In genomic region chr20:49595346-49595745, GRCh38 we compare ENCODE assay signal across 11 cellular contexts. TPM values are rescaled to one million over a fixed set of nuclear protein-coding genes. Genes with fewer than 3 reads are reported as not detected.
DNase-seq lines count a peak whose midpoint lies in the region; ATAC-seq and TF ChIP-seq lines count a peak whose summit lies in the region.
"Had no signal": no experiment of that assay in that cellular context is flagged by ENCODE, and none has a peak within 500 bp of the region (broad histone marks: within the 10 kb centered on the region; RNA-seq: fewer than 3 reads in every experiment).

No MANE protein-coding gene starts in this region.

- no peak overlapping the region for H3K9ac ChIP-seq in neuronal stem cell (ENCODE audit: low read depth, low read length, poor library complexity)

- H3K36me3 ChIP-seq in CD8-positive, alpha-beta T cell (ENCODE audit: insufficient read depth, low read length): no peaks in the 10 kb centered on the region
- H3K36me3 ChIP-seq in ascending aorta (no peaks in the 10 kb centered on the region), neuronal stem cell (replicated peaks in 1 of 2; ENCODE audit: control insufficient read depth in 2 of 2, insufficient read depth in 2 of 2, low read length in 2 of 2) (no peaks in the 10 kb centered on the region)

- H3K4me3 ChIP-seq in CD8-positive, alpha-beta T cell (ENCODE audit: low read depth, low read length): no peak overlapping the region
- no peak overlapping the region for H3K4me3 ChIP-seq in ascending aorta
- no peak overlapping the region for H3K4me3 ChIP-seq in neuronal stem cell (ENCODE audit: low read length in 2 of 2)

- H3K18ac ChIP-seq in neuronal stem cell (ENCODE audit: low read length): peak overlapping the region; percentile 38

- WGBS in neuronal stem cell (ENCODE audit: extremely low coverage in 2 of 2, insufficient read length in 2 of 2, insufficient replicate concordance in 1 of 2), 2 donors: no CpG with 5 or more reads among the region's 10 CpGs

- H2BK12ac ChIP-seq in neuronal stem cell (ENCODE audit: low read length): no peak overlapping the region

- H4K91ac ChIP-seq in neuronal stem cell (ENCODE audit: low read depth, low read length, poor library complexity): no peak overlapping the region

- peaks cover 23% of the 10 kb centered on the region for H3K4me1 ChIP-seq in CD8-positive, alpha-beta T cell (ENCODE audit: insufficient read depth, low read length)
- H3K4me1 ChIP-seq in ascending aorta (peaks cover 10 to 38% of the 10 kb centered on the region in 2 donors), neuronal stem cell (ENCODE audit: control insufficient read depth in 2 of 2, insufficient read depth in 1 of 2, low read depth in 1 of 2, low read length in 2 of 2) (peaks cover 0 to 4% of the 10 kb centered on the region in 2 donors)

- no peak for ATAC-seq in CD8-positive, alpha-beta T cell
- ATAC-seq in HG03442 (IDR thresholded peaks at IDR 0.05; ENCODE audit: unreplicated experiment) (no peak), HG03025 (IDR thresholded peaks at IDR 0.05; ENCODE audit: low FRiP score, unreplicated experiment) (no peak)

- peak overlapping the region; percentile 43 for H2AK5ac ChIP-seq in neuronal stem cell (ENCODE audit: low read depth, low read length)

- H3K9me3 ChIP-seq in CD8-positive, alpha-beta T cell (ENCODE audit: low read length): no peaks in the 10 kb centered on the region
- no peaks in the 10 kb centered on the region for H3K9me3 ChIP-seq in ascending aorta
- no peaks in the 10 kb centered on the region for H3K9me3 ChIP-seq in neuronal stem cell (replicated peaks in 1 of 2; ENCODE audit: control insufficient read depth in 2 of 2, insufficient read depth in 1 of 2, low read depth in 1 of 2, low read length in 2 of 2)

- no peak overlapping the region for H2AFZ ChIP-seq in neuronal stem cell (ENCODE audit: low read length)

- peak overlapping the region; percentile 46 for H3K23ac ChIP-seq in neuronal stem cell (ENCODE audit: low read depth, low read length, poor library complexity)

- peak overlapping the region; percentile 72 for H3K14ac ChIP-seq in neuronal stem cell (ENCODE audit: low read length)

- no peak overlapping the region for H3K27ac ChIP-seq in CD8-positive, alpha-beta T cell (ENCODE audit: low read depth, low read length)
- peak overlapping the region; percentile 97 to 100 for H3K27ac ChIP-seq in ascending aorta
- no peak overlapping the region for H3K27ac ChIP-seq in neuronal stem cell (replicated peaks; ENCODE audit: low read length)

- H3K27me3 ChIP-seq in CD8-positive, alpha-beta T cell (ENCODE audit: insufficient read depth, low read length): no peaks in the 10 kb centered on the region
- H3K27me3 ChIP-seq in ascending aorta (no peaks in the 10 kb centered on the region), neuronal stem cell (ENCODE audit: control insufficient read depth in 3 of 3, insufficient read depth in 3 of 3, low read depth in 1 of 3, low read length in 3 of 3) (peaks cover 0 to 16% (median 2%) of the 10 kb centered on the region in 3 experiments)

- H3K36me3 Mint-ChIP-seq in CD8-positive, alpha-beta T cell: no peaks in the 10 kb centered on the region
- H3K36me3 Mint-ChIP-seq in HFFc6 (ENCODE audit: low read depth): no peaks in the 10 kb centered on the region

- H3K27ac Mint-ChIP-seq in CD8-positive, alpha-beta T cell: peak overlapping the region; percentile 37
- H3K27ac Mint-ChIP-seq in HFFc6: peak overlapping the region; percentile 6; the same call in 1 of the 2 replicates
- H3K27ac Mint-ChIP-seq: dendritic cell treated with granulocyte-macrophage colony-stimulating factor and Interleukin-4, amounts not matched to agents 40 ng/mL and 50 ng/mL, for 4 days had no signal

- no peak overlapping the region for H3K4me3 Mint-ChIP-seq in CD8-positive, alpha-beta T cell
- H3K4me3 Mint-ChIP-seq in HFFc6: no peak overlapping the region
- H3K4me3 Mint-ChIP-seq: dendritic cell treated with granulocyte-macrophage colony-stimulating factor and Interleukin-4, amounts not matched to agents 40 ng/mL and 50 ng/mL, for 4 days had no signal

- POLR2A ChIA-PET in CD8-positive, alpha-beta T cell (lab: Charles Lee): no interaction called here

- TF ChIP-seq CTCF in CD8-positive, alpha-beta T cell (IDR thresholded peaks at IDR 0.05): no peak
- TF ChIP-seq CTCF in HFFc6 (IDR thresholded peaks at IDR 0.05) (no peak), ascending aorta (IDR thresholded peaks at IDR 0.05) (no peak)

- H3K4me2 ChIP-seq in neuronal stem cell (ENCODE audit: insufficient read depth, low read length, poor library complexity, severe bottlenecking): no peak overlapping the region

- H3K27me3 Mint-ChIP-seq in CD8-positive, alpha-beta T cell (ENCODE audit: low read depth): peaks cover 4% of the 10 kb centered on the region
- peaks cover 18% of the 10 kb centered on the region for H3K27me3 Mint-ChIP-seq in HFFc6 (ENCODE audit: insufficient read depth)

- CTCF ChIA-PET in CD8-positive, alpha-beta T cell (lab: Charles Lee): interaction anchor here (0.8 to 2.2 kb wide), 3 partner anchors 13 to 54 kb away, joined by 3 to 12 read pairs (median 3); no protein-coding TSS in a partner anchor

- H2BK120ac ChIP-seq in neuronal stem cell (ENCODE audit: low read depth, low read length): no peak overlapping the region

- intact Hi-C loops in CD8-positive, alpha-beta T cell (cut with DNase I, micrococcal nuclease): no loop called here
- intact Hi-C loops in ascending aorta (cut with DNase I): no loop called here

- H3K4ac ChIP-seq in neuronal stem cell (ENCODE audit: low read length): no peak overlapping the region

- H2BK15ac ChIP-seq in neuronal stem cell (ENCODE audit: low read length): peak overlapping the region; percentile 73

- DNase-seq in CD8-positive, alpha-beta T cell: no peak
- DNase-seq in HFFc6 (no peak), ascending aorta (ENCODE audit: low spot score in 2 of 2) (no peak), neuronal stem cell (ENCODE audit: low spot score) (no peak), cortex of kidney (lab: John Stamatoyannopoulos, UW) (no peak)
- DNase-seq: amniotic stem cell, COR-L47 had no signal

- H2BK5ac ChIP-seq in neuronal stem cell (ENCODE audit: low read length): peak overlapping the region; percentile 66

- H3K9me3 Mint-ChIP-seq in CD8-positive, alpha-beta T cell: no peaks in the 10 kb centered on the region
- H3K9me3 Mint-ChIP-seq in HFFc6: no peaks in the 10 kb centered on the region

- H3K79me1 ChIP-seq in neuronal stem cell (ENCODE audit: low read depth, low read length): no peaks in the 10 kb centered on the region

- peaks cover 33% of the 10 kb centered on the region for H3K4me1 Mint-ChIP-seq in CD8-positive, alpha-beta T cell (ENCODE audit: low read depth)
- H3K4me1 Mint-ChIP-seq in HFFc6 (ENCODE audit: low read depth): peaks cover 42% of the 10 kb centered on the region

- H4K8ac ChIP-seq in neuronal stem cell (ENCODE audit: low read depth, low read length): no peak overlapping the region

RNA-seq across cellular contexts. Expression of gene PTGIS, which starts 27.4 kb away (rescaled TPM):
- total RNA-seq in CD8-positive, alpha-beta T cell: not detected
- total RNA-seq in HFFc6 (2021; fragmentation: NEBNext Ultra II Directional; extraction: Animal tissue kit (Norgen Biotek cat#: 25700)): under 1 TPM in 1 of 6 experiments, not detected in 5; 0.05 TPM
- 288 TPM for total RNA-seq in ascending aorta
- polyA plus RNA-seq in neuronal stem cell (2013, experiment 1 of 2): 46.9 TPM
- polyA plus RNA-seq in neuronal stem cell (2013, experiment 2 of 2): 49.5 TPM
- total RNA-seq: HT-29 had no signal

Comparison
In these comparisons a context has a peak if more than half of its experiments do, and no peak if none do; other contexts are left out.
1. H3K27ac ChIP-seq: peak in ascending aorta (2 of 2); none in CD8-positive, alpha-beta T cell (single experiment) and neuronal stem cell (single experiment).
2. RNA of gene PTGIS, which starts 27.4 kb away (total RNA-seq): 288 TPM in ascending aorta (single experiment); 0.05 TPM in HFFc6 and not detected in CD8-positive, alpha-beta T cell; every median in the first group is over 100 times any median in the second.